ENCODE assay signal across 27 cellular contexts in genomic region chr1:74593887-74594866, GRCh38.
"Had no signal": no experiment of that assay in that cellular context is flagged by ENCODE, and none has a peak within 500 bp of the region (broad histone marks: within the 10 kb centered on the region; RNA-seq: fewer than 3 reads in every experiment).

No MANE protein-coding gene starts in this region.

- H3K9me3 ChIP-seq: ascending aorta, esophagus muscularis mucosa, gastrocnemius medialis, heart left ventricle had no signal

- H3K36me3 ChIP-seq: ascending aorta, brain microvascular endothelial cell, esophagus muscularis mucosa, gastrocnemius medialis, heart left ventricle had no signal

- H3K4me1 ChIP-seq: ascending aorta, esophagus muscularis mucosa, foreskin keratinocyte, gastrocnemius medialis, heart left ventricle had no signal

- H3K27me3 ChIP-seq: ascending aorta, brain microvascular endothelial cell, dorsolateral prefrontal cortex, esophagus muscularis mucosa, foreskin keratinocyte, gastrocnemius medialis had no signal

- H3K4me3 ChIP-seq: ascending aorta, coronary artery, dorsolateral prefrontal cortex, esophagus muscularis mucosa, gastrocnemius medialis, heart left ventricle had no signal

- DNase-seq: activated CD4-positive, alpha-beta memory T cell treated with anti-CD3 and anti-CD28 coated beads, Interleukin-2, amount 10 ng/mL, durations not matched to agents 7 days and 5 days; activated CD4-positive, alpha-beta T cell treated with anti-CD3 and anti-CD28 coated beads for 36 hours; activated CD4-positive, alpha-beta T cell treated with anti-CD3 and anti-CD28 coated beads, Interleukin-2, amount 10 ng/mL, durations not matched to agents 7 days and 5 days; activated CD4-positive, alpha-beta T cell treated with anti-CD3 and anti-CD28 coated beads, Interleukin-2, amount 50 U/mL, for 4 hours; activated CD4-positive, CD25-positive, alpha-beta regulatory T cell; activated CD4-positive, CD25-positive, alpha-beta regulatory T cell treated with anti-CD3 and anti-CD28 coated beads, Interleukin-2, amount 50 U/mL, for 72 hours; activated CD8-positive, alpha-beta memory T cell treated with anti-CD3 and anti-CD28 coated beads, Interleukin-2, amount 50 U/mL, for 48 hours; activated gamma-delta T cell; activated naive CD4-positive, alpha-beta T cell; activated naive CD4-positive, alpha-beta T cell treated with anti-CD3 and anti-CD28 coated beads, Interleukin-2, amount 10 ng/mL, durations not matched to agents 7 days and 5 days; activated naive CD8-positive, alpha-beta T cell treated with anti-CD3 and anti-CD28 coated beads, Interleukin-2, amount 10 ng/mL, durations not matched to agents 7 days and 5 days; activated T-cell treated with anti-CD3 and anti-CD28 coated beads for 4 hours; activated T-cell treated with anti-CD3 and anti-CD28 coated beads, Interleukin-2, amount 50 U/mL, for 24 hours; activated T-cell treated with anti-CD3 and anti-CD28 coated beads, Interleukin-2, amount 50 U/mL, for 72 hours; brain microvascular endothelial cell; dorsolateral prefrontal cortex; effector memory CD4-positive, alpha-beta T cell; endodermal cell; erythroblast; foreskin keratinocyte; gastrocnemius medialis; glutamatergic neuron; heart left ventricle; T-helper 2 cell had no signal

- H3K27ac ChIP-seq: ascending aorta, brain microvascular endothelial cell, coronary artery, dorsolateral prefrontal cortex, esophagus muscularis mucosa, foreskin keratinocyte, gastrocnemius medialis, heart left ventricle had no signal
